In genomic region chr2:126370208-126370607, GRCh38 we compare ENCODE assay signal across 17 cellular contexts.
DNase-seq lines count a peak whose midpoint lies in the region; ATAC-seq and TF ChIP-seq lines count a peak whose summit lies in the region.
"Had no signal": no experiment of that assay in that cellular context is flagged by ENCODE, and none has a peak within 500 bp of the region (broad histone marks: within the 10 kb centered on the region; RNA-seq: fewer than 3 reads in every experiment).

No MANE protein-coding gene starts in this region.

- intact Hi-C loops in heart right ventricle (cut with DNase I) (no loop called here), sciatic nerve (cut with DNase I) (no loop called here)

- ATAC-seq in heart right ventricle (peak in 5 of 8 donors; percentile 33 to 64 (median 51)), sciatic nerve (peak; percentile 89)
- ATAC-seq in activated CD4-positive, CD25-positive, alpha-beta regulatory T cell treated with anti-CD3 and anti-CD28 coated beads, Interleukin-2, amount 50 U/mL, for 24 hours, result no peak

- H3K4me1 ChIP-seq in heart right ventricle, result peaks cover 0 to 26% (median 9%) of the 10 kb centered on the region in 9 donors

- H3K9me3 ChIP-seq in heart right ventricle, result no peaks in the 10 kb centered on the region

- in situ Hi-C loops in SK-MEL-5 (cut with HindIII; ENCODE audit: low pct_unique_long_range_greater_than_20kb, low sequenced_read_pairs), result no loop called here
- in situ Hi-C loops in brain microvascular endothelial cell (cut with HindIII; ENCODE audit: low pct_ligation_motif_present, low sequenced_read_pairs), result no loop called here

- H3K27ac ChIP-seq in brain microvascular endothelial cell (peak overlapping the region; percentile 35), heart right ventricle (peak overlapping the region in 1 of 10 donors; percentile 32)
- H3K27ac ChIP-seq: RWPE1 had no signal

- WGBS in heart right ventricle, 2 donors, result 56 to 68% methylated on average over 1 of the region's 1 CpG

- H3K36me3 ChIP-seq in brain microvascular endothelial cell (replicated peaks) (no peaks in the 10 kb centered on the region), heart right ventricle (no peaks in the 10 kb centered on the region)

- TF ChIP-seq CTCF in brain microvascular endothelial cell (IDR thresholded peaks at IDR 0.05; ENCODE audit: low read depth, low read length, missing control alignments) (no peak), heart right ventricle (IDR thresholded peaks at IDR 0.05) (no peak)

- H3K27me3 ChIP-seq in brain microvascular endothelial cell (replicated peaks) (no peaks in the 10 kb centered on the region), heart right ventricle (no peaks in the 10 kb centered on the region)

- peak; percentile 97 for DNase-seq in SK-MEL-5 (ENCODE audit: low read depth, low spot score)
- DNase-seq in brain microvascular endothelial cell, result peak; percentile 57
- no peak for DNase-seq in heart right ventricle
- no peak for DNase-seq in sciatic nerve (ENCODE audit: low spot score)
- no peak for DNase-seq in islet precursor cell
- DNase-seq in NCI-H524 treated with DMSO at 0.1 percent for 48 hours (lab: John Stamatoyannopoulos, UW), result no peak
- DNase-seq: AML-193; CD4-positive, CD25-positive, alpha-beta regulatory T cell; DMS79; H9; IMR-90; NCI-H1417; NCI-H2081 treated with DMSO at 0.1 percent for 48 hours; NCI-H526 treated with DMSO at 0.1 percent for 48 hours; NK-92 treated with Interleukin-12 subunit alpha and Interleukin-12 subunit beta, amount 100 ng/mL, for 24 hours had no signal

- H3K4me3 ChIP-seq in brain microvascular endothelial cell (ENCODE audit: low read depth, low read length) (no peak overlapping the region), heart right ventricle (no peak overlapping the region)

Comparison
In these comparisons a context has a peak if more than half of its experiments do, and no peak if none do; other contexts are left out.
1. DNase-seq: peak in SK-MEL-5 (single experiment) and brain microvascular endothelial cell (single experiment); none in heart right ventricle (0 of 2), sciatic nerve (single experiment), islet precursor cell (single experiment) and NCI-H524 treated with DMSO at 0.1 percent for 48 hours (single experiment).
2. ATAC-seq: peak in heart right ventricle (5 of 8) and sciatic nerve (single experiment); none in activated CD4-positive, CD25-positive, alpha-beta regulatory T cell treated with anti-CD3 and anti-CD28 coated beads, Interleukin-2, amount 50 U/mL, for 24 hours (0 of 2).